ENCODE assay signal across 8 cellular contexts in the genomic region with DNA sequence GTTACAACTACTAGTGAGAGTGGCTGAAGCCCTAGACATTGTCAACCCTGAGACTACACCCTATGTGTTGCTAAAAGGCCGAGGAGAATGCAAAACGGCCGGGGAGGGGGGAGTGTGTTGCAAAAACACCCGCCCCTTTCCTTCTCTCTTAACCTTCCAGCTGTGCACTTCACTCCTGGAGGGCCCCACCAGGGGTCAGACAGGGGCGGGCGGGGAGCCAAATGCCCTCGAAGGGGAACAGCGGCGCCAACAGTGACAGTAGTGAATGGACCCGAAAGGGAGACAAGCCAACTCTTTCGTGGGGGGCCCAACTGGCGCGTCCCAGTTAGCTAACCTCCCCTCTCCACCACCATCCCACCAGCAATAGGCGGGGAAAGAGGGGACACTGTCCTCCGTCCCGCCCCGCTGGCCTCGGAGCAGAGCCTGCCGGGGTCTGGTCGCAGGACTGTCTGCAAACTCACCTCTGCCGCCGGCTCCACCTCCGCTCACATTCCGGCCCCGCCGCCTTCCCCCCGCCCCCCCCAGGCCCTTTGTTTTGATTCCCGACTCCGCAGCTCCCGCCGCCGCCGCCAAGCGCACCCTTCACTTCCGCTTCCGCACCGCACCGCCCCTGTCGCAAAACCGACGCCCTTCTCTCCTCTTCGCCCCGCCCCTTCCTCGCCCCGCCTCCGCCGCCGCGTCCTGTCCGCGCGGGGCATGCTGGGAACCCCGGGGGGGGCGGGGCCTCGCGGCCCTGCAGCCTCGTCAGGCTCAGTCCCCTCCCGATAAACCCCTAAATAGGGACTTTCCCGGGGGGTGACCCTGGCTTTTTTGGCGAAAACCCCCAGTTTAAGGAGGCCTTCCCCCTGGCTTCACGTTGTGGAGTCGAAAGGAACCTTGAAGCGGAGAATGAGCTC. TPM values are rescaled to one million over a fixed set of nuclear protein-coding genes. Genes with fewer than 3 reads are reported as not detected.
DNase-seq lines count a peak whose midpoint lies in the region; ATAC-seq, FAIRE-seq and TF ChIP-seq lines count a peak whose summit lies in the region.

A gene with protein sequence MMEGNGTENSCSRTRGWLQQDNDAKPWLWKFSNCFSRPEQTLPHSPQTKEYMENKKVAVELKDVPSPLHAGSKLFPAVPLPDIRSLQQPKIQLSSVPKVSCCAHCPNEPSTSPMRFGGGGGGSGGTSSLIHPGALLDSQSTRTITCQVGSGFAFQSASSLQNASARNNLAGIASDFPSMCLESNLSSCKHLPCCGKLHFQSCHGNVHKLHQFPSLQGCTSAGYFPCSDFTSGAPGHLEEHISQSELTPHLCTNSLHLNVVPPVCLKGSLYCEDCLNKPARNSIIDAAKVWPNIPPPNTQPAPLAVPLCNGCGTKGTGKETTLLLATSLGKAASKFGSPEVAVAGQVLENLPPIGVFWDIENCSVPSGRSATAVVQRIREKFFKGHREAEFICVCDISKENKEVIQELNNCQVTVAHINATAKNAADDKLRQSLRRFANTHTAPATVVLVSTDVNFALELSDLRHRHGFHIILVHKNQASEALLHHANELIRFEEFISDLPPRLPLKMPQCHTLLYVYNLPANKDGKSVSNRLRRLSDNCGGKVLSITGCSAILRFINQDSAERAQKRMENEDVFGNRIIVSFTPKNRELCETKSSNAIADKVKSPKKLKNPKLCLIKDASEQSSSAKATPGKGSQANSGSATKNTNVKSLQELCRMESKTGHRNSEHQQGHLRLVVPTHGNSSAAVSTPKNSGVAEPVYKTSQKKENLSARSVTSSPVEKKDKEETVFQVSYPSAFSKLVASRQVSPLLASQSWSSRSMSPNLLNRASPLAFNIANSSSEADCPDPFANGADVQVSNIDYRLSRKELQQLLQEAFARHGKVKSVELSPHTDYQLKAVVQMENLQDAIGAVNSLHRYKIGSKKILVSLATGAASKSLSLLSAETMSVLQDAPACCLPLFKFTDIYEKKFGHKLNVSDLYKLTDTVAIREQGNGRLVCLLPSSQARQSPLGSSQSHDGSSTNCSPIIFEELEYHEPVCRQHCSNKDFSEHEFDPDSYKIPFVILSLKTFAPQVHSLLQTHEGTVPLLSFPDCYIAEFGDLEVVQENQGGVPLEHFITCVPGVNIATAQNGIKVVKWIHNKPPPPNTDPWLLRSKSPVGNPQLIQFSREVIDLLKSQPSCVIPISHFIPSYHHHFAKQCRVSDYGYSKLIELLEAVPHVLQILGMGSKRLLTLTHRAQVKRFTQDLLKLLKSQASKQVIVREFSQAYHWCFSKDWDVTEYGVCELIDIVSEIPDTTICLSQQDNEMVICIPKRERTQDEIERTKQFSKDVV (N-terminal part only) (minus strand): TSS at position 598 of the 896 bp plus-strand sequence. CDS start 3,921 bp downstream, outside the sequence.

- peak; percentile 47 for DNase-seq in GM12892 (ENCODE audit: insufficient read length)
- DNase-seq in NCI-H1694 (lab: John Stamatoyannopoulos, UW) = peak; percentile 83
- DNase-seq in amniotic epithelial cell (ENCODE audit: low read depth) = peak; percentile 88
- peak; percentile 99 to 100 for DNase-seq in heart right ventricle
- DNase-seq in progenitor cell of endocrine pancreas (ENCODE audit: low spot score, unreplicated experiment) = peak; percentile 97
- peak; percentile 100 for DNase-seq in upper lobe of right lung

- peak; percentile 96 for FAIRE-seq in GM12892 (lab: Jason Lieb, UNC)

- WGBS in heart right ventricle, 2 donors = 0 to 1% methylated on average over 34 to 63 of the region's 63 CpGs

- H3K4me1 ChIP-seq in heart right ventricle = peaks cover 0 to 32% (median 26%) of the 10 kb centered on the region in 9 donors
- peaks cover 20% of the 10 kb centered on the region for H3K4me1 ChIP-seq in upper lobe of right lung

- peak within 1 kb of the TSS; percentile 98 for H3K27ac Mint-ChIP-seq in progenitor cell of endocrine pancreas

- H3K27me3 Mint-ChIP-seq in progenitor cell of endocrine pancreas = no peaks in the 10 kb centered on the region

- H3K9me3 ChIP-seq in heart right ventricle (no peaks in the 10 kb centered on the region), upper lobe of right lung (no peaks in the 10 kb centered on the region)

- peaks cover 17% of the 10 kb centered on the region for H3K4me1 Mint-ChIP-seq in progenitor cell of endocrine pancreas (ENCODE audit: low read depth)

- peak in 7 of 9 donors; percentile 14 to 53 (median 45) for TF ChIP-seq CTCF in heart right ventricle (IDR thresholded peaks at IDR 0.05)
- peak; percentile 68 for TF ChIP-seq CTCF in progenitor cell of endocrine pancreas (IDR thresholded peaks at IDR 0.05; ENCODE audit: unreplicated experiment)
- TF ChIP-seq CTCF in upper lobe of right lung (IDR thresholded peaks at IDR 0.05) = peak; percentile 42

- peak; percentile 71 for TF ChIP-seq POLR2A in GM12892 (IDR thresholded peaks at IDR 0.05; ENCODE audit: low read depth, low read length)

- ATAC-seq in HG02884 (IDR thresholded peaks at IDR 0.05; ENCODE audit: unreplicated experiment) = peak; percentile 53
- peak; percentile 97 to 99 (median 98) for ATAC-seq in heart right ventricle
- ATAC-seq in upper lobe of right lung = peak; percentile 99

- H3K9me3 Mint-ChIP-seq in progenitor cell of endocrine pancreas (ENCODE audit: low read depth) = no peaks in the 10 kb centered on the region

- intact Hi-C loops in T-helper 1 cell treated with Interleukin-12 subunit alpha and Interleukin-12 subunit beta and Interleukin-4 antibody, amounts not matched to agents 30 ng/mL and 1 ng/mL, for 36 hours (cut with micrococcal nuclease) = loop anchor here (1.0 to 10.0 kb wide), 12 partner anchors 7 to 668 kb away; a partner anchor contains a TSS
- intact Hi-C loops in heart right ventricle (cut with DNase I) = loop anchor here in 5 of 10 donors (2.0 to 10.0 kb wide), 4 partner anchors 30 to 62 kb away; no protein-coding TSS in a partner anchor
- intact Hi-C loops in upper lobe of right lung (cut with DNase I) = no loop called here

- H3K36me3 ChIP-seq in heart right ventricle (peaks cover 0 to 27% (median 15%) of the 10 kb centered on the region in 9 donors), upper lobe of right lung (peaks cover 14% of the 10 kb centered on the region)

- peak within 1 kb of the TSS; percentile 79 for H3K4me3 Mint-ChIP-seq in progenitor cell of endocrine pancreas (ENCODE audit: low read depth)

- peak within 1 kb of the TSS; percentile 87 to 100 (median 99) for H3K27ac ChIP-seq in heart right ventricle
- peak within 1 kb of the TSS; percentile 99 for H3K27ac ChIP-seq in upper lobe of right lung

- peaks cover 8% of the 10 kb centered on the region for H3K36me3 Mint-ChIP-seq in progenitor cell of endocrine pancreas (ENCODE audit: insufficient read depth)

- H3K27me3 ChIP-seq in heart right ventricle = no peaks in the 10 kb centered on the region
- H3K27me3 ChIP-seq in upper lobe of right lung = no peaks in the 10 kb centered on the region

- H3K4me3 ChIP-seq in heart right ventricle = peak within 1 kb of the TSS; percentile 65 to 97 (median 85)
- peak within 1 kb of the TSS; percentile 87 for H3K4me3 ChIP-seq in upper lobe of right lung

RNA-seq across cellular contexts. Expression of the gene that starts here (rescaled TPM):
- polyA plus RNA-seq in GM12892 (2012; ENCODE audit: missing spikeins) = 17.5 TPM
- total RNA-seq in T-helper 1 cell treated with Interleukin-12 subunit alpha and Interleukin-12 subunit beta and Interleukin-4 antibody, amounts not matched to agents 30 ng/mL and 1 ng/mL, for 36 hours = 85.5 and 86.1 TPM in 2 replicates
- total RNA-seq in heart right ventricle (10 to 100 TPM; 39.1 to 59.1 (median 43.0) TPM), progenitor cell of endocrine pancreas (67.5 and 71.9 TPM in 2 replicates), upper lobe of right lung (97.1 TPM)
- 10 to 100 TPM in 1 of 2 donors, 1 to 10 TPM in 1; 9.6 to 14.9 TPM for polyA plus RNA-seq in heart right ventricle

Comparison
In these comparisons a context has a peak if more than half of its experiments do, and no peak if none do; other contexts are left out.
1. Peak in every context shown above with its lines: DNase-seq, ATAC-seq, H3K4me3 ChIP-seq and H3K27ac ChIP-seq.
2. DNase-seq: peak in every context shown above with its lines; median percentile 100 in upper lobe of right lung; 100 in heart right ventricle; 97 in progenitor cell of endocrine pancreas; 88 in amniotic epithelial cell; 83 in NCI-H1694; 47 in GM12892.